In genomic region chr1:8862528-8862927, GRCh38 we compare ENCODE assay signal across 7 cellular contexts. TPM values are rescaled to one million over a fixed set of nuclear protein-coding genes. Genes with fewer than 3 reads are reported as not detected.
A peak's percentile ranks its signal among the peaks of the same experiment; 100 is the strongest.
DNase-seq lines count a peak whose midpoint lies in the region; ATAC-seq and TF ChIP-seq lines count a peak whose summit lies in the region.

No MANE protein-coding gene starts in this region.

- H3K27me3 Mint-ChIP-seq in activated naive CD4-positive, alpha-beta T cell treated with anti-CD3 and anti-CD28 coated beads for 36 hours (ENCODE audit: low read depth): no peaks in the 10 kb centered on the region

- no peaks in the 10 kb centered on the region for H3K9me3 Mint-ChIP-seq in activated naive CD4-positive, alpha-beta T cell treated with anti-CD3 and anti-CD28 coated beads for 36 hours

- CTCF ChIA-PET in activated naive CD4-positive, alpha-beta T cell treated with anti-CD3 and anti-CD28 coated beads for 36 hours (lab: Charles Lee): interaction anchor here (1.0 to 10.9 kb wide), 6 partner anchors 9 to 45 kb away, joined by 3 to 101 read pairs (median 4); no protein-coding TSS in a partner anchor

- H3K4me2 ChIP-seq in Loucy (ENCODE audit: low read depth, low read length, poor library complexity, severe bottlenecking): peak overlapping the region; percentile 64

- H3K4me3 Mint-ChIP-seq in activated naive CD4-positive, alpha-beta T cell treated with anti-CD3 and anti-CD28 coated beads for 36 hours: no peak overlapping the region

- intact Hi-C loops in activated naive CD4-positive, alpha-beta T cell treated with anti-CD3 and anti-CD28 coated beads for 36 hours (cut with micrococcal nuclease): no loop called here

- DNase-seq in GDM1 (lab: John Stamatoyannopoulos, UW) (peak; percentile 37), left lobe of liver (ENCODE audit: low spot score) (no peak), NOMO-1 treated with DMSO at 0.1 percent for 48 hours (lab: John Stamatoyannopoulos, UW; ENCODE audit: unreplicated experiment) (no peak), T-helper 9 cell (no peak), T1000 (lab: John Stamatoyannopoulos, UW) (no peak)
- DNase-seq in activated naive CD4-positive, alpha-beta T cell treated with anti-CD3 and anti-CD28 coated beads for 36 hours: peak; percentile 49

- H3K9me2 ChIP-seq in Loucy (replicated peaks; ENCODE audit: low read depth, low read length): no peaks in the 10 kb centered on the region

- H3K9me3 ChIP-seq in Loucy (ENCODE audit: insufficient read depth, low read depth, low read length): no peaks in the 10 kb centered on the region

- H3K79me2 ChIP-seq in Loucy (ENCODE audit: insufficient read depth, low read length): peaks cover 77% of the 10 kb centered on the region

- peaks cover 92% of the 10 kb centered on the region for H4K20me1 ChIP-seq in Loucy (ENCODE audit: insufficient read depth, low read length, poor library complexity, severe bottlenecking)

- H3K36me3 ChIP-seq in Loucy (ENCODE audit: insufficient read depth, low read length): peaks cover 84% of the 10 kb centered on the region

- peak; percentile 30 for ATAC-seq in left lobe of liver

- H3K36me3 Mint-ChIP-seq in activated naive CD4-positive, alpha-beta T cell treated with anti-CD3 and anti-CD28 coated beads for 36 hours (ENCODE audit: low read depth): peaks cover 79% of the 10 kb centered on the region

- peaks cover 74% of the 10 kb centered on the region for H3K4me1 ChIP-seq in Loucy (ENCODE audit: insufficient read depth, low read length, poor library complexity, severe bottlenecking)

- no peak overlapping the region for H2AFZ ChIP-seq in Loucy (ENCODE audit: low read length)

- H3K27ac Mint-ChIP-seq in activated naive CD4-positive, alpha-beta T cell treated with anti-CD3 and anti-CD28 coated beads for 36 hours: peak overlapping the region; percentile 63

- peak overlapping the region; percentile 8 for H3K9ac ChIP-seq in Loucy (ENCODE audit: low read depth, low read length, poor library complexity, severe bottlenecking)

- H3K4me1 Mint-ChIP-seq in activated naive CD4-positive, alpha-beta T cell treated with anti-CD3 and anti-CD28 coated beads for 36 hours (ENCODE audit: low read depth): peaks cover 48% of the 10 kb centered on the region

- H3K4me3 ChIP-seq in Loucy (ENCODE audit: low read length, poor library complexity, severe bottlenecking): peak overlapping the region; percentile 15

- H3F3A ChIP-seq in Loucy (ENCODE audit: low read depth): peaks cover 35% of the 10 kb centered on the region

- TF ChIP-seq CTCF in Loucy (conservative IDR thresholded peaks at IDR 0.05; ENCODE audit: low read length): peak; percentile 83

- H3K27me3 ChIP-seq in Loucy (ENCODE audit: insufficient read depth, low read length, poor library complexity, severe bottlenecking): no peaks in the 10 kb centered on the region

RNA-seq across cellular contexts. Expression of gene ENO1, which starts 16.0 kb away (rescaled TPM):
- total RNA-seq in activated naive CD4-positive, alpha-beta T cell treated with anti-CD3 and anti-CD28 coated beads for 36 hours: 1,000 to 10,000 TPM; 2,952 to 3,004 TPM
- total RNA-seq in left lobe of liver: 382 TPM

RNA-seq across cellular contexts. Expression of gene RERE, which starts 45.1 kb away (rescaled TPM):
- 10 to 100 TPM; 46.4 to 47.6 TPM for total RNA-seq in activated naive CD4-positive, alpha-beta T cell treated with anti-CD3 and anti-CD28 coated beads for 36 hours
- total RNA-seq in left lobe of liver: 30.9 TPM

Comparison
In these comparisons a context has a peak if more than half of its experiments do, and no peak if none do; other contexts are left out.
1. DNase-seq: peak in GDM1 (single experiment) and activated naive CD4-positive, alpha-beta T cell treated with anti-CD3 and anti-CD28 coated beads for 36 hours (single experiment); none in left lobe of liver (single experiment), NOMO-1 treated with DMSO at 0.1 percent for 48 hours (single experiment), T-helper 9 cell (single experiment) and T1000 (single experiment).